10 cellular contexts compared by ENCODE assay signal in the genomic region with DNA sequence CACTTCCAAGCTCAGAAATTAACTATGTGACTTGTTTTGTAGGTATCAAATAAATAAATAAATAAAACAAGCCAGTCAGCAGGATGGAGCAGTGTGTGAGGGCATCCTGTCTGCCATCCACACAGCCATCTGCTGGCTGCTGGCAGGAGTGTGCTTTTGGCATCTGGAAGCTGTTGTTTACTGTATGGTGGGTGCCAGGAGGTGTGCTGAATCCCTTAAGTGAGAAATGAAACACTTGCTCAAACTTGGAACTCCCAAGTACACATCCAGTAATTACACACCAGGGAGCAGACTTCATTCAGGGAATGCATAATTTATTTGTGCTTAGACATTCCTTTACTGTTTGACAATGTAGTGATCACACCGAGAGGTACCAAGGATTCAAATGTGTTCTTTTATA. TPM values are rescaled to one million over a fixed set of nuclear protein-coding genes. Genes with fewer than 3 reads are reported as not detected.
A peak's percentile ranks its signal among the peaks of the same experiment; 100 is the strongest.
DNase-seq lines count a peak whose midpoint lies in the region; ATAC-seq and TF ChIP-seq lines count a peak whose summit lies in the region.
"Had no signal": no experiment of that assay in that cellular context is flagged by ENCODE, and none has a peak within 500 bp of the region (broad histone marks: within the 10 kb centered on the region; RNA-seq: fewer than 3 reads in every experiment).

No MANE protein-coding gene starts in this region.

- intact Hi-C loops in A673 (cut with micrococcal nuclease; ENCODE audit: unreplicated experiment) (no loop called here), OCI-LY7 (cut with micrococcal nuclease; ENCODE audit: unreplicated experiment) (no loop called here), aorta (cut with DNase I) (no loop called here)

- peaks cover 8% of the 10 kb centered on the region for H3K27me3 Mint-ChIP-seq in GM23338 (ENCODE audit: insufficient read depth, low read depth, poor library complexity)
- H3K27me3 Mint-ChIP-seq: naive B cell had no signal

- H3K4me3 Mint-ChIP-seq in GM23338 = no peak overlapping the region
- H3K4me3 Mint-ChIP-seq: naive B cell had no signal

- H3K4me1 Mint-ChIP-seq in GM23338 = peaks cover 4% of the 10 kb centered on the region
- H3K4me1 Mint-ChIP-seq: naive B cell had no signal

- peak; percentile 14 for DNase-seq in A673 (ENCODE audit: low spot score)
- DNase-seq in GM23338 (ENCODE audit: low spot score) = peak; percentile 26
- DNase-seq in OCI-LY7 (ENCODE audit: low spot score) = peak; percentile 8
- DNase-seq in foreskin keratinocyte = no peak
- no peak for DNase-seq in aorta
- DNase-seq in activated T-cell treated with anti-CD3 and anti-CD28 coated beads, Interleukin-2, amount 50 U/mL, for 1 hour = no peak
- DNase-seq: effector CD8-positive, alpha-beta T cell; naive B cell had no signal

- H3K9me2 ChIP-seq in GM23338 (ENCODE audit: insufficient read depth) (no peaks in the 10 kb centered on the region), OCI-LY7 (ENCODE audit: insufficient read depth, low read length) (no peaks in the 10 kb centered on the region)

- no peak overlapping the region for H3K27ac ChIP-seq in A673 (ENCODE audit: low read depth, low read length, poor library complexity, severe bottlenecking)
- H3K27ac ChIP-seq in GM23338 (ENCODE audit: low read depth) = no peak overlapping the region
- no peak overlapping the region for H3K27ac ChIP-seq in OCI-LY7 (ENCODE audit: low read depth, low read length, poor library complexity, severe bottlenecking)
- no peak overlapping the region for H3K27ac ChIP-seq in foreskin keratinocyte
- no peak overlapping the region for H3K27ac ChIP-seq in aorta (ENCODE audit: low read depth in 1 of 2, low read length in 2 of 2)

- H3K36me3 ChIP-seq in A673 (ENCODE audit: insufficient read depth, low read length, poor library complexity, severe bottlenecking) (no peaks in the 10 kb centered on the region), GM23338 (ENCODE audit: insufficient read depth) (no peaks in the 10 kb centered on the region), OCI-LY7 (ENCODE audit: insufficient read depth, low read length) (no peaks in the 10 kb centered on the region), aorta (ENCODE audit: control insufficient read depth in 1 of 2, insufficient read depth in 2 of 2, low read length in 1 of 2) (no peaks in the 10 kb centered on the region)

- H2AFZ ChIP-seq in GM23338 (no peak overlapping the region), OCI-LY7 (ENCODE audit: low read length) (no peak overlapping the region)

- 29 to 33% methylated on average over 1 of the region's 1 CpG for WGBS in aorta, 2 donors

- no peaks in the 10 kb centered on the region for H3K36me3 Mint-ChIP-seq in GM23338 (ENCODE audit: low read depth)
- H3K36me3 Mint-ChIP-seq: naive B cell had no signal

- POLR2A ChIA-PET in A673 (lab: Charles Lee; ENCODE audit: low non-redundant PET) = no interaction called here
- POLR2A ChIA-PET in OCI-LY7 (lab: Charles Lee) = interaction anchor here (0.6 to 1.0 kb wide), 3 partner anchors 9 to 205 kb away, joined by 3 read pairs; a partner anchor contains a TSS

- H4K20me1 ChIP-seq in GM23338 (replicated peaks; ENCODE audit: insufficient read depth) (no peaks in the 10 kb centered on the region; the same call in 1 of the 2 replicates), OCI-LY7 (ENCODE audit: insufficient read depth, low read length) (no peaks in the 10 kb centered on the region)

- H3F3A ChIP-seq in GM23338 (replicated peaks; ENCODE audit: low read depth) = no peaks in the 10 kb centered on the region

- ATAC-seq in GM23338 (peak; percentile 67), foreskin keratinocyte (peak; percentile 75), aorta (ENCODE audit: low FRiP score) (no peak), GM21526 (IDR thresholded peaks at IDR 0.05; ENCODE audit: low FRiP score, unreplicated experiment) (no peak), esophagus mucosa (no peak)

- CTCF ChIA-PET in A673 (lab: Charles Lee) (interaction anchor here (0.6 kb wide), 1 partner anchor 9 kb away, joined by 5 read pairs; no protein-coding TSS in a partner anchor), OCI-LY7 (lab: Charles Lee; ENCODE audit: unreplicated experiment) (no interaction called here)

- no peak overlapping the region for H3K4me3 ChIP-seq in A673 (ENCODE audit: low read depth, low read length, poor library complexity, severe bottlenecking)
- H3K4me3 ChIP-seq in GM23338 = no peak overlapping the region
- no peak overlapping the region for H3K4me3 ChIP-seq in OCI-LY7 (ENCODE audit: low read depth, low read length, poor library complexity, severe bottlenecking)
- no peak overlapping the region for H3K4me3 ChIP-seq in aorta (ENCODE audit: low read length in 2 of 2)

- H3K27me3 ChIP-seq in A673 (replicated peaks; ENCODE audit: insufficient read depth, low read depth, low read length, poor library complexity) (no peaks in the 10 kb centered on the region), GM23338 (ENCODE audit: insufficient read depth) (peaks cover 31% of the 10 kb centered on the region), foreskin keratinocyte (no peaks in the 10 kb centered on the region), aorta (ENCODE audit: control insufficient read depth in 1 of 2, insufficient read depth in 2 of 2, low read length in 1 of 2) (peaks cover 0 to 1% of the 10 kb centered on the region in 2 donors)

- BruUV-seq in A673 (replicated peaks; lab: Mats Ljungman, UMichigan) = no TSS peak
- no TSS peak for BruUV-seq in OCI-LY7 (replicated peaks; lab: Mats Ljungman, UMichigan)

- TF ChIP-seq CTCF in A673 (conservative IDR thresholded peaks at IDR 0.05; ENCODE audit: low read depth, low read length) = no peak; the same call in 1 of the 2 replicates
- peak in 1 of 2 experiments; percentile 25; a peak in 1 of 4 replicates for TF ChIP-seq CTCF in GM23338 (conservative IDR thresholded peaks at IDR 0.05; ENCODE audit: low read depth in 2 of 2)
- TF ChIP-seq CTCF in OCI-LY7 (conservative IDR thresholded peaks at IDR 0.05; ENCODE audit: low read length) = 0 out of 2 replicates have a peak, but pooled peaks have one; percentile 27
- peak; percentile 60 for TF ChIP-seq CTCF in foreskin keratinocyte (conservative IDR thresholded peaks at IDR 0.05)

- no peaks in the 10 kb centered on the region for H3K9me3 ChIP-seq in A673 (ENCODE audit: low read depth, low read length, poor library complexity, severe bottlenecking)
- no peaks in the 10 kb centered on the region for H3K9me3 ChIP-seq in OCI-LY7 (ENCODE audit: low read length)
- H3K9me3 ChIP-seq in aorta (ENCODE audit: control insufficient read depth, low read length) = no peaks in the 10 kb centered on the region

- H3K27ac Mint-ChIP-seq in GM23338 = no peak overlapping the region
- H3K27ac Mint-ChIP-seq: naive B cell had no signal

- no peaks in the 10 kb centered on the region for H3K9me3 Mint-ChIP-seq in GM23338
- H3K9me3 Mint-ChIP-seq: naive B cell had no signal

- H3K4me2 ChIP-seq in GM23338 (no peak overlapping the region), OCI-LY7 (ENCODE audit: low read length) (no peak overlapping the region)

- H3K79me2 ChIP-seq in GM23338 (replicated peaks; ENCODE audit: insufficient read depth) (no peaks in the 10 kb centered on the region), OCI-LY7 (ENCODE audit: insufficient read depth, low read depth, low read length) (no peaks in the 10 kb centered on the region)

- H3K4me1 ChIP-seq in A673 (ENCODE audit: insufficient read depth, low read length, poor library complexity, severe bottlenecking) = no peaks in the 10 kb centered on the region
- no peaks in the 10 kb centered on the region for H3K4me1 ChIP-seq in GM23338 (ENCODE audit: insufficient read depth)
- no peaks in the 10 kb centered on the region for H3K4me1 ChIP-seq in OCI-LY7 (ENCODE audit: insufficient read depth, low read length, poor library complexity, severe bottlenecking)
- no peaks in the 10 kb centered on the region for H3K4me1 ChIP-seq in foreskin keratinocyte
- no peaks in the 10 kb centered on the region for H3K4me1 ChIP-seq in aorta (ENCODE audit: control insufficient read depth in 1 of 2, insufficient read depth in 2 of 2, low read length in 2 of 2)

TF ChIP-seq in GM23338, 12 proteins besides CTCF, POLR2A, EP300 and RAD21 (continues in another document):
- no peak for TF ChIP-seq ZNF114 (CRISPR knock-in tag; IDR thresholded peaks at IDR 0.05)
- TF ChIP-seq EZH2phosphoT487 (IDR thresholded peaks at IDR 0.05; ENCODE audit: unreplicated experiment) = no peak
- TF ChIP-seq, protein P1, sequence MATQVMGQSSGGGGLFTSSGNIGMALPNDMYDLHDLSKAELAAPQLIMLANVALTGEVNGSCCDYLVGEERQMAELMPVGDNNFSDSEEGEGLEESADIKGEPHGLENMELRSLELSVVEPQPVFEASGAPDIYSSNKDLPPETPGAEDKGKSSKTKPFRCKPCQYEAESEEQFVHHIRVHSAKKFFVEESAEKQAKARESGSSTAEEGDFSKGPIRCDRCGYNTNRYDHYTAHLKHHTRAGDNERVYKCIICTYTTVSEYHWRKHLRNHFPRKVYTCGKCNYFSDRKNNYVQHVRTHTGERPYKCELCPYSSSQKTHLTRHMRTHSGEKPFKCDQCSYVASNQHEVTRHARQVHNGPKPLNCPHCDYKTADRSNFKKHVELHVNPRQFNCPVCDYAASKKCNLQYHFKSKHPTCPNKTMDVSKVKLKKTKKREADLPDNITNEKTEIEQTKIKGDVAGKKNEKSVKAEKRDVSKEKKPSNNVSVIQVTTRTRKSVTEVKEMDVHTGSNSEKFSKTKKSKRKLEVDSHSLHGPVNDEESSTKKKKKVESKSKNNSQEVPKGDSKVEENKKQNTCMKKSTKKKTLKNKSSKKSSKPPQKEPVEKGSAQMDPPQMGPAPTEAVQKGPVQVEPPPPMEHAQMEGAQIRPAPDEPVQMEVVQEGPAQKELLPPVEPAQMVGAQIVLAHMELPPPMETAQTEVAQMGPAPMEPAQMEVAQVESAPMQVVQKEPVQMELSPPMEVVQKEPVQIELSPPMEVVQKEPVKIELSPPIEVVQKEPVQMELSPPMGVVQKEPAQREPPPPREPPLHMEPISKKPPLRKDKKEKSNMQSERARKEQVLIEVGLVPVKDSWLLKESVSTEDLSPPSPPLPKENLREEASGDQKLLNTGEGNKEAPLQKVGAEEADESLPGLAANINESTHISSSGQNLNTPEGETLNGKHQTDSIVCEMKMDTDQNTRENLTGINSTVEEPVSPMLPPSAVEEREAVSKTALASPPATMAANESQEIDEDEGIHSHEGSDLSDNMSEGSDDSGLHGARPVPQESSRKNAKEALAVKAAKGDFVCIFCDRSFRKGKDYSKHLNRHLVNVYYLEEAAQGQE (IDR thresholded peaks at IDR 0.05; ENCODE audit: unreplicated experiment) = no peak
- TF ChIP-seq STAT1 (IDR thresholded peaks at IDR 0.05; ENCODE audit: unreplicated experiment) = no peak
- no peak for TF ChIP-seq CREB1 (CRISPR knock-in tag; IDR thresholded peaks at IDR 0.05; ENCODE audit: low read depth)
- TF ChIP-seq POLR2AphosphoS5 (IDR thresholded peaks at IDR 0.05; ENCODE audit: low read depth) = no peak

RNA-seq across cellular contexts. Expression of a gene that starts 16.9 kb away (rescaled TPM):
- 54.0 and 59.7 TPM in 2 replicates for total RNA-seq in A673 (2021)
- total RNA-seq in GM23338 (2014; rRNA removed; shearing (Covaris generic)) = 53.1 and 56.5 TPM in 2 replicates
- 62.0 and 87.9 TPM in 2 replicates for polyA plus RNA-seq in GM23338 (2016; fragmentation: Nextera tagmentation; extraction: Ambion mirVana)
- 24.2 and 27.9 TPM in 2 replicates for total RNA-seq in OCI-LY7 (2014; rRNA removed; shearing (Covaris generic))
- total RNA-seq in OCI-LY7 (2022) = 49.7 and 54.3 TPM in 2 replicates
- total RNA-seq in foreskin keratinocyte = 62.2 and 66.8 TPM in 2 replicates
- 25.7 and 26.2 TPM in 2 replicates for polyA plus RNA-seq in foreskin keratinocyte
- total RNA-seq in aorta = 100 to 1,000 TPM in 1 of 2 donors, 10 to 100 TPM in 1; 93.1 to 113 TPM
- polyA plus RNA-seq in aorta = 10 to 100 TPM; 68.4 to 79.9 TPM
- total RNA-seq in esophagus mucosa = 68.8 TPM

Comparison
In these comparisons a context has a peak if more than half of its experiments do, and no peak if none do; other contexts are left out.
1. DNase-seq: peak in A673 (single experiment), GM23338 (single experiment) and OCI-LY7 (single experiment); none in foreskin keratinocyte (0 of 2), aorta (0 of 2) and activated T-cell treated with anti-CD3 and anti-CD28 coated beads, Interleukin-2, amount 50 U/mL, for 1 hour (single experiment).
2. ATAC-seq: peak in GM23338 (single experiment) and foreskin keratinocyte (single experiment); none in aorta (single experiment), GM21526 (single experiment) and esophagus mucosa (single experiment).